In the genomic region with DNA sequence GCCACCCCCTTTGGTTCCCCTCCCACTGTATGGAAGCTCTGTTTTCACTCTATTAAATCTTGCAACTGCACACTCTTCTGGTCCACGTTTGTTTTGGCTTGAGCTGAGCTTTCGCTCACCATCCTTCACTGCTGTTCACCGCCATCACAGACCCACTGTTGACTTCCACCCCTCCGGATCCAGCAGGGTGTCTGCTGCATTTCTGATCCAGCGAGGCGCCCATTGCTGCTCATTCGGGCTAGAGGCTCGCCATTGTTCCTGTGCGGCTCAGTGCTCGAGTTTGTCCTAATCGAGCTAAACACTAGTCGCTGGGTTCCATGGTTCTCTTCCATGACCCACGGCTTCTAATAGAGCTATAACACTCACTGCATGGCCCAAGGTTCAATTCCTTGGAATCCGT, we compare ENCODE assay signal across 13 cellular contexts. TPM values are rescaled to one million over a fixed set of nuclear protein-coding genes. Genes with fewer than 3 reads are reported as not detected.
DNase-seq lines count a peak whose midpoint lies in the region; ATAC-seq and TF ChIP-seq lines count a peak whose summit lies in the region.
"Had no signal": no experiment of that assay in that cellular context is flagged by ENCODE, and none has a peak within 500 bp of the region (broad histone marks: within the 10 kb centered on the region; RNA-seq: fewer than 3 reads in every experiment).

No MANE protein-coding gene starts in this region.

- H3K27me3 ChIP-seq in PC-3 (ENCODE audit: low read length) (no peaks in the 10 kb centered on the region), duodenal mucosa (ENCODE audit: control insufficient read depth in 1 of 2, insufficient read depth in 2 of 2, low read length in 2 of 2) (no peaks in the 10 kb centered on the region), muscle layer of duodenum (ENCODE audit: low read depth, low read length) (no peaks in the 10 kb centered on the region), tibial artery (no peaks in the 10 kb centered on the region), Karpas-422 (ENCODE audit: low read length) (no peaks in the 10 kb centered on the region)

- H3K4me2 ChIP-seq in PC-3 (ENCODE audit: low read length) (no peak overlapping the region), Karpas-422 (ENCODE audit: low read depth, low read length, poor library complexity, severe bottlenecking) (no peak overlapping the region)

- intact Hi-C loops in PC-3 (cut with micrococcal nuclease) (no loop called here), tibial artery (cut with DNase I; ENCODE audit: low total_unique reads) (loop anchor here (5.0 kb wide), 1 partner anchor 33 kb away; no protein-coding TSS in a partner anchor)

- H3K4me3 ChIP-seq in PC-3 (ENCODE audit: low read length) (no peak overlapping the region), duodenal mucosa (ENCODE audit: low read depth in 1 of 2, low read length in 2 of 2) (no peak overlapping the region), muscle layer of duodenum (ENCODE audit: low read depth in 1 of 2, low read length in 2 of 2) (no peak overlapping the region), tibial artery (no peak overlapping the region), Karpas-422 (ENCODE audit: low read length) (no peak overlapping the region)

- H3K4me1 Mint-ChIP-seq in T-cell: peaks cover 58 to 82% (median 71%) of the 10 kb centered on the region in 3 donors

- peaks cover 82% of the 10 kb centered on the region for H3K4me1 ChIP-seq in PC-3 (ENCODE audit: insufficient read depth, low read length)
- peaks cover 62 to 73% of the 10 kb centered on the region in 2 donors for H3K4me1 ChIP-seq in duodenal mucosa (ENCODE audit: control insufficient read depth in 1 of 2, insufficient read depth in 2 of 2, low read length in 2 of 2)
- H3K4me1 ChIP-seq in muscle layer of duodenum (ENCODE audit: control insufficient read depth in 1 of 2, insufficient read depth in 2 of 2, low read length in 2 of 2): peaks cover 45 to 57% of the 10 kb centered on the region in 2 donors
- H3K4me1 ChIP-seq in tibial artery: peaks cover 20 to 98% (median 89%) of the 10 kb centered on the region in 4 donors
- H3K4me1 ChIP-seq in Karpas-422 (ENCODE audit: low read length): peaks cover 47% of the 10 kb centered on the region

- H3F3A ChIP-seq in PC-3 (ENCODE audit: low read length, unreplicated experiment): peaks cover 17% of the 10 kb centered on the region

- H3K9me2 ChIP-seq in PC-3 (replicated peaks; ENCODE audit: low read length) (no peaks in the 10 kb centered on the region), Karpas-422 (replicated peaks; ENCODE audit: insufficient read depth, low read length) (no peaks in the 10 kb centered on the region)

- peaks cover 6% of the 10 kb centered on the region for H3K36me3 Mint-ChIP-seq in T-cell
- H3K36me3 Mint-ChIP-seq: IgD-negative memory B cell had no signal

- H3K4me3 Mint-ChIP-seq in T-cell: no peak overlapping the region
- H3K4me3 Mint-ChIP-seq: IgD-negative memory B cell had no signal

- CTCF ChIA-PET in PC-3 (lab: Charles Lee) (no interaction called here), T-cell (lab: Charles Lee) (no interaction called here)

- H3K27ac Mint-ChIP-seq in T-cell: peak overlapping the region in 1 of 2 donors; percentile 59

- H3K9ac ChIP-seq in PC-3 (ENCODE audit: low read length) (no peak overlapping the region), duodenal mucosa (ENCODE audit: low read depth in 1 of 2, low read length in 2 of 2) (no peak overlapping the region), Karpas-422 (ENCODE audit: low read length) (no peak overlapping the region)

- H3K27ac ChIP-seq in PC-3 (ENCODE audit: low read length) (peak overlapping the region; percentile 100), duodenal mucosa (ENCODE audit: low read depth, low read length) (peak overlapping the region; percentile 33), muscle layer of duodenum (ENCODE audit: low read length) (peak overlapping the region; percentile 71), tibial artery (peak overlapping the region; percentile 90 to 94), Karpas-422 (ENCODE audit: low read length) (no peak overlapping the region)

- H3K27me3 Mint-ChIP-seq in T-cell: no peaks in the 10 kb centered on the region
- H3K27me3 Mint-ChIP-seq: IgD-negative memory B cell had no signal

- H2AFZ ChIP-seq in PC-3 (ENCODE audit: low read length): no peak overlapping the region
- H2AFZ ChIP-seq in Karpas-422 (ENCODE audit: low read length): no peak overlapping the region

- H3K9me3 ChIP-seq in PC-3 (ENCODE audit: low read length) (no peaks in the 10 kb centered on the region), duodenal mucosa (ENCODE audit: control insufficient read depth in 1 of 2, low read length in 2 of 2) (no peaks in the 10 kb centered on the region), muscle layer of duodenum (ENCODE audit: control insufficient read depth in 1 of 2, low read length in 2 of 2) (no peaks in the 10 kb centered on the region), tibial artery (no peaks in the 10 kb centered on the region), Karpas-422 (ENCODE audit: low read length) (no peaks in the 10 kb centered on the region)

- no peaks in the 10 kb centered on the region for H3K9me3 Mint-ChIP-seq in T-cell
- H3K9me3 Mint-ChIP-seq: IgD-negative memory B cell had no signal

- H4K20me1 ChIP-seq in PC-3 (ENCODE audit: low read length) (no peaks in the 10 kb centered on the region), Karpas-422 (ENCODE audit: insufficient read depth, low read depth, low read length) (peaks cover 4% of the 10 kb centered on the region; the same call in 1 of the 2 replicates)

- ATAC-seq in PC-3 (no peak), T-cell (replicated peaks in 1 of 4) (no peak)
- ATAC-seq: SK-N-SH treated with all-trans-retinoic acid at 6 μM for 48 hours had no signal

- H3K79me2 ChIP-seq in PC-3 (ENCODE audit: low read length) (peaks cover 97% of the 10 kb centered on the region), Karpas-422 (ENCODE audit: low read length) (peaks cover 95% of the 10 kb centered on the region)

- H3K36me3 ChIP-seq in PC-3 (ENCODE audit: low read depth, low read length): peaks cover 48% of the 10 kb centered on the region
- H3K36me3 ChIP-seq in duodenal mucosa (ENCODE audit: control insufficient read depth in 1 of 2, insufficient read depth in 2 of 2, low read length in 2 of 2): peaks cover 0 to 16% of the 10 kb centered on the region in 2 donors
- H3K36me3 ChIP-seq in muscle layer of duodenum (ENCODE audit: control insufficient read depth in 1 of 2, insufficient read depth in 2 of 2, low read length in 2 of 2): peaks cover 16 to 29% of the 10 kb centered on the region in 2 donors
- H3K36me3 ChIP-seq in tibial artery: peaks cover 0 to 6% (median 0%) of the 10 kb centered on the region in 3 donors
- no peaks in the 10 kb centered on the region for H3K36me3 ChIP-seq in Karpas-422 (ENCODE audit: insufficient read depth, low read length)

- POLR2A ChIA-PET in PC-3 (lab: Charles Lee; ENCODE audit: unreplicated experiment): interaction anchor here (0.6 kb wide), 1 partner anchor 353 kb away, joined by 3 read pairs; no protein-coding TSS in a partner anchor
- POLR2A ChIA-PET in T-cell (lab: Charles Lee): no interaction called here

- no TSS peak for BruUV-seq in PC-3 (replicated peaks; lab: Mats Ljungman, UMichigan)

- TF ChIP-seq CTCF in PC-3 (conservative IDR thresholded peaks at IDR 0.05; ENCODE audit: low read depth, low read length) (no peak), tibial artery (IDR thresholded peaks at IDR 0.05) (no peak)

- no peak for DNase-seq in PC-3
- DNase-seq in tibial artery: no peak
- DNase-seq in midbrain (lab: John Stamatoyannopoulos, UW): no peak
- no peak for DNase-seq in Karpas-422
- no peak for DNase-seq in T-cell
- DNase-seq: activated CD4-positive, CD25-positive, alpha-beta regulatory T cell treated with anti-CD3 and anti-CD28 coated beads, Interleukin-2, amount 50 U/mL, for 72 hours; H7; NCI-H1694 treated with DMSO at 0.1 percent for 48 hours; stimulated activated naive CD4-positive, alpha-beta T cell had no signal

RNA-seq across cellular contexts. Expression of a gene that starts 42.7 kb away (rescaled TPM):
- 382 and 397 TPM in 2 replicates for total RNA-seq in PC-3 (2014; rRNA removed)
- 54.6 and 106 TPM in 2 replicates for total RNA-seq in Karpas-422 (2014; rRNA removed; shearing (Covaris generic); ENCODE audit: low replicate concordance)
- 100 to 1,000 TPM in 4 of 5 donors, 10 to 100 TPM in 1; 100.0 to 201 (median 175) TPM for total RNA-seq in T-cell

RNA-seq across cellular contexts. Expression of a gene that starts 54.1 kb away (rescaled TPM):
- total RNA-seq in PC-3 (2014; rRNA removed): 3.8 and 5.5 TPM in 2 replicates
- 0.40 TPM in 1 of 2 replicates, not detected in the other for total RNA-seq in Karpas-422 (2014; rRNA removed; shearing (Covaris generic); ENCODE audit: low replicate concordance)
- 10 to 100 TPM in 2 of 5 donors, 1 to 10 TPM in 3; 2.5 to 13.8 (median 8.8) TPM for total RNA-seq in T-cell
